ENCODE assay signal across 1 cellular context in genomic region chr6:39083111-39083702, GRCh38.
TF ChIP-seq lines count a peak whose summit lies in the region.

No MANE protein-coding gene starts in this region.

TF ChIP-seq in K562, 482 proteins besides CTCF, POLR2A, EP300 and RAD21 (continued from another document):
- TF ChIP-seq, protein P1, sequence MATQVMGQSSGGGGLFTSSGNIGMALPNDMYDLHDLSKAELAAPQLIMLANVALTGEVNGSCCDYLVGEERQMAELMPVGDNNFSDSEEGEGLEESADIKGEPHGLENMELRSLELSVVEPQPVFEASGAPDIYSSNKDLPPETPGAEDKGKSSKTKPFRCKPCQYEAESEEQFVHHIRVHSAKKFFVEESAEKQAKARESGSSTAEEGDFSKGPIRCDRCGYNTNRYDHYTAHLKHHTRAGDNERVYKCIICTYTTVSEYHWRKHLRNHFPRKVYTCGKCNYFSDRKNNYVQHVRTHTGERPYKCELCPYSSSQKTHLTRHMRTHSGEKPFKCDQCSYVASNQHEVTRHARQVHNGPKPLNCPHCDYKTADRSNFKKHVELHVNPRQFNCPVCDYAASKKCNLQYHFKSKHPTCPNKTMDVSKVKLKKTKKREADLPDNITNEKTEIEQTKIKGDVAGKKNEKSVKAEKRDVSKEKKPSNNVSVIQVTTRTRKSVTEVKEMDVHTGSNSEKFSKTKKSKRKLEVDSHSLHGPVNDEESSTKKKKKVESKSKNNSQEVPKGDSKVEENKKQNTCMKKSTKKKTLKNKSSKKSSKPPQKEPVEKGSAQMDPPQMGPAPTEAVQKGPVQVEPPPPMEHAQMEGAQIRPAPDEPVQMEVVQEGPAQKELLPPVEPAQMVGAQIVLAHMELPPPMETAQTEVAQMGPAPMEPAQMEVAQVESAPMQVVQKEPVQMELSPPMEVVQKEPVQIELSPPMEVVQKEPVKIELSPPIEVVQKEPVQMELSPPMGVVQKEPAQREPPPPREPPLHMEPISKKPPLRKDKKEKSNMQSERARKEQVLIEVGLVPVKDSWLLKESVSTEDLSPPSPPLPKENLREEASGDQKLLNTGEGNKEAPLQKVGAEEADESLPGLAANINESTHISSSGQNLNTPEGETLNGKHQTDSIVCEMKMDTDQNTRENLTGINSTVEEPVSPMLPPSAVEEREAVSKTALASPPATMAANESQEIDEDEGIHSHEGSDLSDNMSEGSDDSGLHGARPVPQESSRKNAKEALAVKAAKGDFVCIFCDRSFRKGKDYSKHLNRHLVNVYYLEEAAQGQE (CRISPR knock-in tag; IDR thresholded peaks at IDR 0.05; ENCODE audit: low read depth) = no peak
